26 cellular contexts compared by ENCODE assay signal in the genomic region with DNA sequence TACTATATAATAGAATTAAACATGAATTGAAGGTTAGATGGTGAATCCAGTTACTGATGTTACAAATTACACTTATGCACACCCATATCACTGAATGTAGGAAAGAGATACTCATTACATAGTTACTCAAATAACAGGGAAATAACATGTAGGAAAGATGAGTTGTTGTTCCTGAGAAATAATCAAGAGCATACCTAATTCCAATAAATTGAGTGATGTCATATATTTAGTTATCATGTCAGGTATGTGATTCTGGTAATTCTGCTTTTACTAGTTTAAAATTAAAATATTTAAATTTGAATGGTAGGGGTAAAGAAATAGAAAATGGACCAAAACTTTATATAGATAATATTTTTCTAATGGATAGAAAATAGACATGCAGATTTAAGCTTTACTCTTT.
"Had no signal": no experiment of that assay in that cellular context is flagged by ENCODE, and none has a peak within 500 bp of the region (broad histone marks: within the 10 kb centered on the region; RNA-seq: fewer than 3 reads in every experiment).

No MANE protein-coding gene starts in this region.

- H3K4me1 ChIP-seq: colonic mucosa, esophagus muscularis mucosa, gastrocnemius medialis, gastroesophageal sphincter had no signal

- ATAC-seq: effector memory CD8-positive, alpha-beta T cell; esophagus mucosa; foreskin keratinocyte; gastrocnemius medialis; gastroesophageal sphincter; heart right ventricle had no signal

- H3K27me3 ChIP-seq: colonic mucosa, esophagus muscularis mucosa, esophagus squamous epithelium, foreskin keratinocyte, gastrocnemius medialis, gastroesophageal sphincter, heart left ventricle had no signal

- FAIRE-seq: colon, endometrium, endothelial cell of umbilical vein, frontal cortex had no signal

- H3K4me3 ChIP-seq: colonic mucosa, coronary artery, dorsolateral prefrontal cortex, esophagus muscularis mucosa, esophagus squamous epithelium, gastrocnemius medialis, gastroesophageal sphincter, heart left ventricle, heart right ventricle had no signal

- H3K36me3 ChIP-seq: colonic mucosa, esophagus muscularis mucosa, esophagus squamous epithelium, gastrocnemius medialis, gastroesophageal sphincter, heart left ventricle, heart right ventricle had no signal

- DNase-seq: colonic mucosa; cortex of kidney; dermis blood vessel endothelial cell; dorsolateral prefrontal cortex; effector CD4-positive, alpha-beta T cell; effector CD8-positive, alpha-beta T cell; effector memory CD4-positive, alpha-beta T cell; effector memory CD8-positive, alpha-beta T cell; erythroblast; esophagus squamous epithelium; foreskin fibroblast; foreskin keratinocyte; foreskin melanocyte; gastrocnemius medialis; glutamatergic neuron; heart left ventricle; heart right ventricle had no signal

- H3K9me3 ChIP-seq: colonic mucosa, esophagus muscularis mucosa, esophagus squamous epithelium, gastrocnemius medialis, gastroesophageal sphincter, heart left ventricle, heart right ventricle had no signal

- H3K27ac ChIP-seq: colonic mucosa, coronary artery, dorsolateral prefrontal cortex, epithelial cell of prostate, esophagus muscularis mucosa, esophagus squamous epithelium, foreskin keratinocyte, gastrocnemius medialis, gastroesophageal sphincter, heart left ventricle, heart right ventricle had no signal
